Comparison of ENCODE assay signal across 8 cellular contexts in the genomic region with DNA sequence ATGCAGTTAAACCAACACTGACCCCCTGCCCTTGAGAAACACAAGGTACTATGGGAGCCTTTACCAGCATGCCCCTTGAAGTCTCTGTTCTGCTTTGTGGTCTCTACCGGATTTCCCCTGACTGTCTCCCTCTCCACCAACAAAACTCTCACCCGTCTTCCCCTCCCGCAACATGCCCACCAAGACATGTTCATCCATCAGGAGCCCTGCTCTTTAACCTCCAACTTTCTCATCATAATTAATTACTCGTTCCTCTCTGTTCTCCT. TPM values are rescaled to one million over a fixed set of nuclear protein-coding genes. Genes with fewer than 3 reads are reported as not detected.
DNase-seq lines count a peak whose midpoint lies in the region; ATAC-seq and TF ChIP-seq lines count a peak whose summit lies in the region.

No MANE protein-coding gene starts in this region.

- H3K4me3 Mint-ChIP-seq in T-helper 1 cell treated with Interleukin-12 subunit alpha and Interleukin-12 subunit beta and Interleukin-4 antibody, amounts not matched to agents 30 μg/mL and 1 μg/mL, for 36 hours: peak overlapping the region; percentile 84
- H3K4me3 Mint-ChIP-seq in neural progenitor cell: peak overlapping the region; percentile 99

- H3K27ac Mint-ChIP-seq in T-helper 1 cell treated with Interleukin-12 subunit alpha and Interleukin-12 subunit beta and Interleukin-4 antibody, amounts not matched to agents 30 μg/mL and 1 μg/mL, for 36 hours: peak overlapping the region; percentile 83
- H3K27ac Mint-ChIP-seq in neural progenitor cell: peak overlapping the region; percentile 99

- peaks cover 10% of the 10 kb centered on the region for H3K4me1 Mint-ChIP-seq in T-helper 1 cell treated with Interleukin-12 subunit alpha and Interleukin-12 subunit beta and Interleukin-4 antibody, amounts not matched to agents 30 μg/mL and 1 μg/mL, for 36 hours (ENCODE audit: low read depth)
- peaks cover 9% of the 10 kb centered on the region for H3K4me1 Mint-ChIP-seq in neural progenitor cell

- H3K9me3 ChIP-seq in A673 (ENCODE audit: low read depth, low read length, poor library complexity, severe bottlenecking) (no peaks in the 10 kb centered on the region), neural progenitor cell (ENCODE audit: low read depth) (no peaks in the 10 kb centered on the region)

- CTCF ChIA-PET in A673 (lab: Charles Lee): no interaction called here

- H3K4me3 ChIP-seq in A673 (ENCODE audit: low read depth, low read length, poor library complexity, severe bottlenecking): peak overlapping the region; percentile 84
- H3K4me3 ChIP-seq in epithelial cell of esophagus (ENCODE audit: low read length): peak overlapping the region; percentile 98
- peak overlapping the region; percentile 97 for H3K4me3 ChIP-seq in neural progenitor cell

- H3F3A ChIP-seq in neural progenitor cell (ENCODE audit: low read depth): no peaks in the 10 kb centered on the region

- peak; percentile 64 for ATAC-seq in GM18511 (IDR thresholded peaks at IDR 0.05; ENCODE audit: unreplicated experiment)
- peak; percentile 49 for ATAC-seq in HG03095 (IDR thresholded peaks at IDR 0.05; ENCODE audit: unreplicated experiment)

- H3K27ac ChIP-seq in A673 (ENCODE audit: low read depth, low read length, poor library complexity, severe bottlenecking) (peak overlapping the region; percentile 87), neural progenitor cell (no peak overlapping the region)

- no peak for TF ChIP-seq CTCF in A673 (conservative IDR thresholded peaks at IDR 0.05; ENCODE audit: low read depth, low read length)
- TF ChIP-seq CTCF in epithelial cell of esophagus (IDR thresholded peaks at IDR 0.05; ENCODE audit: insufficient read depth, low read depth, low read length, missing control alignments): no peak
- TF ChIP-seq CTCF in neural progenitor cell (IDR thresholded peaks at IDR 0.05): no peak

- no peaks in the 10 kb centered on the region for H3K36me3 ChIP-seq in A673 (ENCODE audit: insufficient read depth, low read length, poor library complexity, severe bottlenecking)
- H3K36me3 ChIP-seq in neural progenitor cell: no peaks in the 10 kb centered on the region

- no peaks in the 10 kb centered on the region for H3K9me3 Mint-ChIP-seq in T-helper 1 cell treated with Interleukin-12 subunit alpha and Interleukin-12 subunit beta and Interleukin-4 antibody, amounts not matched to agents 30 μg/mL and 1 μg/mL, for 36 hours
- no peaks in the 10 kb centered on the region for H3K9me3 Mint-ChIP-seq in neural progenitor cell

- H4K20me1 ChIP-seq in neural progenitor cell (ENCODE audit: low read depth): no peaks in the 10 kb centered on the region

- H3K27me3 Mint-ChIP-seq in T-helper 1 cell treated with Interleukin-12 subunit alpha and Interleukin-12 subunit beta and Interleukin-4 antibody, amounts not matched to agents 30 μg/mL and 1 μg/mL, for 36 hours (ENCODE audit: low read depth): no peaks in the 10 kb centered on the region
- no peaks in the 10 kb centered on the region for H3K27me3 Mint-ChIP-seq in neural progenitor cell (ENCODE audit: insufficient read depth, low read depth)

- no peaks in the 10 kb centered on the region for H3K36me3 Mint-ChIP-seq in T-helper 1 cell treated with Interleukin-12 subunit alpha and Interleukin-12 subunit beta and Interleukin-4 antibody, amounts not matched to agents 30 μg/mL and 1 μg/mL, for 36 hours (ENCODE audit: low read depth)
- no peaks in the 10 kb centered on the region for H3K36me3 Mint-ChIP-seq in neural progenitor cell

- BruUV-seq in A673 (replicated peaks; lab: Mats Ljungman, UMichigan): no TSS peak

- no peaks in the 10 kb centered on the region for H3K4me1 ChIP-seq in A673 (ENCODE audit: insufficient read depth, low read length, poor library complexity, severe bottlenecking)
- H3K4me1 ChIP-seq in neural progenitor cell: no peaks in the 10 kb centered on the region

- H3K27me3 ChIP-seq in A673 (replicated peaks; ENCODE audit: insufficient read depth, low read depth, low read length, poor library complexity) (no peaks in the 10 kb centered on the region), neural progenitor cell (no peaks in the 10 kb centered on the region)

- peak overlapping the region; percentile 85 for H3K4me2 ChIP-seq in neural progenitor cell

- DNase-seq in A673 (ENCODE audit: low spot score) (no peak), epithelial cell of esophagus (ENCODE audit: low read depth) (no peak), neural progenitor cell (ENCODE audit: low spot score) (no peak), NCI-H2107 treated with DMSO at 0.1 percent for 48 hours (lab: John Stamatoyannopoulos, UW; ENCODE audit: unreplicated experiment) (no peak), NCI-H1694 treated with DMSO at 0.1 percent for 48 hours (lab: John Stamatoyannopoulos, UW) (no peak)

- peak overlapping the region; percentile 80 for H3K9ac ChIP-seq in neural progenitor cell

- intact Hi-C loops in A673 (cut with micrococcal nuclease; ENCODE audit: unreplicated experiment): no loop called here

- H3K79me2 ChIP-seq in neural progenitor cell (ENCODE audit: low read depth): peaks cover 10% of the 10 kb centered on the region

- H2AFZ ChIP-seq in neural progenitor cell (replicated peaks): peak overlapping the region; percentile 97

- POLR2A ChIA-PET in A673 (lab: Charles Lee; ENCODE audit: low non-redundant PET): no interaction called here

RNA-seq across cellular contexts. Expression of a gene that starts 1.1 kb away (rescaled TPM):
- 0.58 and 0.85 TPM in 2 replicates for total RNA-seq in A673 (2021)
- 1.9 and 2.1 TPM in 2 replicates for total RNA-seq in neural progenitor cell (ENCODE audit: low replicate concordance)

RNA-seq across cellular contexts. Expression of a gene that starts 43.0 kb away (rescaled TPM):
- 8.0 and 9.0 TPM in 2 replicates for total RNA-seq in A673 (2021)
- 8.4 and 17.7 TPM in 2 replicates for total RNA-seq in neural progenitor cell (ENCODE audit: low replicate concordance)
